In the genomic region with DNA sequence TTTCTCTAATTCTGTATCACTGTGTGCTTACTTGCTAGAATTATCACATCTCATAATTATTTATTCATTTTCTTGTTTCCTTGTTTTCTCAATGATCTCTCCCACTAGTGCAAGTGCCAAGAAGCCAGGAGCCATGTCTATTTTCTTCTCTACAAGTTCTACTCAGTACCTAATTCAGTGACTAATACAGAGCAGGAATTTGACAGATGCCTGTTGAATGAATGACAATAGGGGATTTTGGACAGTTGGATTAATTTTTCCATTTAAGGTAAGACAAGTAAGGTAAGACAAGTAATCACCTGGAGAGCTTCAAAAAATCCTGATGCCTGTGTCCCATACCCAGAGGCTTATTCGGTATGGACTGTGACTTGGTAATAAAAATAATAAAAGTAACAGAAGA, we compare ENCODE assay signal across 20 cellular contexts.
A peak's percentile ranks its signal among the peaks of the same experiment; 100 is the strongest.
DNase-seq lines count a peak whose midpoint lies in the region; ATAC-seq, FAIRE-seq and TF ChIP-seq lines count a peak whose summit lies in the region.
"Had no signal": no experiment of that assay in that cellular context is flagged by ENCODE, and none has a peak within 500 bp of the region (broad histone marks: within the 10 kb centered on the region; RNA-seq: fewer than 3 reads in every experiment).

No MANE protein-coding gene starts in this region.

- peaks cover 36% of the 10 kb centered on the region for H3K4me1 Mint-ChIP-seq in Calu3 (ENCODE audit: low read depth, unreplicated experiment)
- H3K4me1 Mint-ChIP-seq: activated CD4-positive, alpha-beta memory T cell treated with anti-CD3 and anti-CD28 coated beads, Interleukin-2, amount 10 ng/mL, durations not matched to agents 7 days and 5 days had no signal

- H3K4me2 ChIP-seq in mammary epithelial cell (ENCODE audit: insufficient read depth, low read depth, low read length) (no peak overlapping the region), HepG2 (ENCODE audit: low read depth, low read length) (peak overlapping the region; percentile 42; the same call in 1 of the 2 replicates)

- ATAC-seq in HG02759 (IDR thresholded peaks at IDR 0.05; ENCODE audit: unreplicated experiment): peak; percentile 15
- peak; percentile 33; the same call in 2 of the 3 replicates for ATAC-seq in HepG2
- no peak for ATAC-seq in heart left ventricle

- in situ Hi-C loops in mammary epithelial cell (cut with MboI; ENCODE audit: low sequenced_read_pairs in 2 of 2): no loop called here
- in situ Hi-C loops in HepG2 (cut with HindIII; ENCODE audit: extremely low pct_ligation_motif_present, low pct_unique_long_range_greater_than_20kb): no loop called here

- whole genome bisulfite sequencing in mammary epithelial cell (ENCODE audit: low coverage, missing lambda C conversion rate): 94% methylated on average over 1 of the region's 1 CpG
- 93% methylated on average over 1 of the region's 1 CpG for WGBS in HepG2 (ENCODE audit: low lambda C conversion rate)
- 97 to 100% (median 99%) methylated on average over 1 of the region's 1 CpG for WGBS in heart left ventricle, 4 donors

- no peak overlapping the region for H3K4me3 Mint-ChIP-seq in Calu3 (ENCODE audit: low read depth, unreplicated experiment)
- H3K4me3 Mint-ChIP-seq: activated CD4-positive, alpha-beta memory T cell treated with anti-CD3 and anti-CD28 coated beads, Interleukin-2, amount 10 ng/mL, durations not matched to agents 7 days and 5 days; nephron progenitor cell had no signal

- H3K36me3 ChIP-seq in mammary epithelial cell (ENCODE audit: insufficient read depth, low read length): no peaks in the 10 kb centered on the region
- no peaks in the 10 kb centered on the region for H3K36me3 ChIP-seq in HepG2 (replicated peaks in 1 of 2; ENCODE audit: control insufficient read depth in 1 of 2, insufficient read depth in 2 of 2, low read length in 2 of 2)
- H3K36me3 ChIP-seq in heart left ventricle: no peaks in the 10 kb centered on the region
- H3K36me3 ChIP-seq: brain microvascular endothelial cell, uterus had no signal

- TF ChIP-seq RAD21 in HepG2 (CRISPR knock-in tag; IDR thresholded peaks at IDR 0.05): no peak

- no peaks in the 10 kb centered on the region for H4K20me1 ChIP-seq in mammary epithelial cell (ENCODE audit: insufficient read depth, low read length)
- H4K20me1 ChIP-seq in HepG2 (ENCODE audit: insufficient read depth, low read length): no peaks in the 10 kb centered on the region

- no peak overlapping the region for H3K4me3 ChIP-seq in mammary epithelial cell (replicated peaks in 1 of 3; ENCODE audit: insufficient read depth in 1 of 3, low read depth in 2 of 3, low read length in 3 of 3)
- H3K4me3 ChIP-seq in HepG2 (replicated peaks in 1 of 3; ENCODE audit: insufficient read depth in 1 of 3, low read depth in 2 of 3, low read length in 3 of 3): no peak overlapping the region
- H3K4me3 ChIP-seq in heart left ventricle: no peak overlapping the region
- H3K4me3 ChIP-seq: coronary artery, uterus had no signal

- dilution Hi-C loops in mammary epithelial cell (cut with HindIII; ENCODE audit: low sequenced_read_pairs): no loop called here

- H3K9me3 ChIP-seq in mammary epithelial cell (replicated peaks; ENCODE audit: insufficient read depth, low read length) (no peaks in the 10 kb centered on the region), HepG2 (ENCODE audit: low read length) (no peaks in the 10 kb centered on the region), heart left ventricle (no peaks in the 10 kb centered on the region)
- H3K9me3 ChIP-seq: uterus had no signal

- H3K27me3 ChIP-seq in mammary epithelial cell (ENCODE audit: insufficient read depth, low read length): no peaks in the 10 kb centered on the region
- no peaks in the 10 kb centered on the region for H3K27me3 ChIP-seq in HepG2 (ENCODE audit: control insufficient read depth in 1 of 2, insufficient read depth in 2 of 2, low read length in 2 of 2)
- H3K27me3 ChIP-seq in heart left ventricle: no peaks in the 10 kb centered on the region
- H3K27me3 ChIP-seq: brain microvascular endothelial cell, uterus had no signal

- no peak for TF ChIP-seq CTCF in Calu3 (IDR thresholded peaks at IDR 0.05; ENCODE audit: unreplicated experiment)
- TF ChIP-seq CTCF in mammary epithelial cell (conservative IDR thresholded peaks at IDR 0.05 in 1 of 2, IDR thresholded peaks at IDR 0.05 in 1 of 2; ENCODE audit: extremely low read depth in 1 of 2, insufficient read depth in 1 of 2, low read depth in 1 of 2, low read length in 2 of 2): no peak
- TF ChIP-seq CTCF in HepG2 (CRISPR knock-in tag; IDR thresholded peaks at IDR 0.05): no peak
- no peak for TF ChIP-seq CTCF in heart left ventricle (IDR thresholded peaks at IDR 0.05)

- H3K36me3 Mint-ChIP-seq in Calu3 (ENCODE audit: insufficient read depth, unreplicated experiment): no peaks in the 10 kb centered on the region

- no peak for FAIRE-seq in HepG2 (lab: Jason Lieb, UNC)
- FAIRE-seq: D721Med had no signal

- H3K79me2 ChIP-seq in mammary epithelial cell (ENCODE audit: insufficient read depth, low read length) (no peaks in the 10 kb centered on the region), HepG2 (ENCODE audit: insufficient read depth, low read length) (no peaks in the 10 kb centered on the region)

- no TSS peak for BruUV-seq in Calu3 (replicated peaks; lab: Mats Ljungman, UMichigan)
- no TSS peak for BruUV-seq in mammary epithelial cell (replicated peaks; lab: Mats Ljungman, UMichigan)
- no TSS peak for BruUV-seq in HepG2 (replicated peaks; lab: Mats Ljungman, UMichigan)

- peaks cover 15% of the 10 kb centered on the region for H3K9me3 Mint-ChIP-seq in Calu3 (ENCODE audit: low read depth, unreplicated experiment)
- H3K9me3 Mint-ChIP-seq: activated CD4-positive, alpha-beta memory T cell treated with anti-CD3 and anti-CD28 coated beads, Interleukin-2, amount 10 ng/mL, durations not matched to agents 7 days and 5 days; nephron progenitor cell had no signal

- POLR2A ChIA-PET in HepG2 (lab: Yijun Ruan, JAX): interaction anchor here (1.0 to 1.7 kb wide), 3 partner anchors 23 to 82 kb away, joined by 3 to 6 read pairs (median 4); no protein-coding TSS in a partner anchor

- H3K27ac Mint-ChIP-seq in Calu3 (ENCODE audit: unreplicated experiment): peak overlapping the region; percentile 53
- H3K27ac Mint-ChIP-seq: activated CD4-positive, alpha-beta memory T cell treated with anti-CD3 and anti-CD28 coated beads, Interleukin-2, amount 10 ng/mL, durations not matched to agents 7 days and 5 days; nephron progenitor cell had no signal

- TF ChIP-seq EP300 in HepG2 (IDR thresholded peaks at IDR 0.05; ENCODE audit: low read depth in 2 of 2, low read length in 2 of 2) (no peak), HepG2 (CRISPR knock-in tag; IDR thresholded peaks at IDR 0.05; ENCODE audit: borderline replicate concordance) (no peak)

- no peak overlapping the region for H3K9ac ChIP-seq in mammary epithelial cell (ENCODE audit: insufficient read depth, low read length)
- no peak overlapping the region for H3K9ac ChIP-seq in HepG2 (ENCODE audit: insufficient read depth, low read depth, low read length)

- H3K27ac ChIP-seq in mammary epithelial cell (ENCODE audit: insufficient read depth, low read depth, low read length) (no peak overlapping the region), HepG2 (ENCODE audit: extremely low read length, insufficient read depth, low read length) (no peak overlapping the region), heart left ventricle (no peak overlapping the region)
- H3K27ac ChIP-seq: brain microvascular endothelial cell, C4-2B, uterus had no signal

- H3K4me1 ChIP-seq in mammary epithelial cell (ENCODE audit: insufficient read depth, low read length) (peaks cover 12% of the 10 kb centered on the region), HepG2 (ENCODE audit: insufficient read depth, low read length) (peaks cover 34% of the 10 kb centered on the region), heart left ventricle (peaks cover 0 to 12% (median 0%) of the 10 kb centered on the region in 12 donors)
- H3K4me1 ChIP-seq: uterus had no signal

- intact Hi-C loops in Calu3 (cut with micrococcal nuclease; ENCODE audit: unreplicated experiment) (no loop called here), mammary epithelial cell (cut with micrococcal nuclease) (no loop called here), HepG2 (cut with micrococcal nuclease; ENCODE audit: unreplicated experiment) (loop anchor here (5.0 kb wide), 1 partner anchor 79 kb away; a partner anchor contains a TSS), heart left ventricle (cut with DNase I) (no loop called here)

- no peak overlapping the region for H2AFZ ChIP-seq in mammary epithelial cell (ENCODE audit: low read depth, low read length)
- no peak overlapping the region for H2AFZ ChIP-seq in HepG2 (ENCODE audit: low read length)

- no peak for TF ChIP-seq POLR2A in HepG2 (IDR thresholded peaks at IDR 0.05; ENCODE audit: insufficient read depth in 1 of 2, low read depth in 2 of 2, low read length in 2 of 2)
- no peak for TF ChIP-seq POLR2A in heart left ventricle (IDR thresholded peaks at IDR 0.05)

- no peaks in the 10 kb centered on the region for H3K27me3 Mint-ChIP-seq in Calu3 (ENCODE audit: unreplicated experiment)

- CTCF ChIA-PET in Calu3 (lab: Charles Lee) (interaction anchor here (0.5 to 0.6 kb wide), 2 partner anchors 21 to 191 kb away, joined by 3 to 5 read pairs; no protein-coding TSS in a partner anchor), mammary epithelial cell (lab: Charles Lee; ENCODE audit: low non-redundant PET) (no interaction called here), HepG2 (lab: Yijun Ruan, JAX; ENCODE audit: low intra/inter-chr PET ratio, low total read pairs) (no interaction called here)

- DNase-seq in Calu3: no peak
- peak; percentile 40 for DNase-seq in mammary epithelial cell
- no peak for DNase-seq in HepG2 (ENCODE audit: low spot score)
- no peak for DNase-seq in medulla oblongata (ENCODE audit: extremely low spot score)
- no peak for DNase-seq in NCI-H524 treated with DMSO at 0.1 percent for 48 hours (lab: John Stamatoyannopoulos, UW)
- DNase-seq in NCI-H526 treated with DMSO at 0.1 percent for 48 hours (lab: John Stamatoyannopoulos, UW): no peak
- DNase-seq in heart left ventricle: no peak
- DNase-seq: activated CD4-positive, alpha-beta memory T cell treated with anti-CD3 and anti-CD28 coated beads, Interleukin-2, amount 10 ng/mL, durations not matched to agents 7 days and 5 days; activated CD4-positive, CD25-positive, alpha-beta regulatory T cell; brain microvascular endothelial cell; NCI-H1417 treated with DMSO at 0.1 percent for 48 hours; NCI-H524; nephron progenitor cell; Right ventricle myocardium superior; T1000; uterus had no signal

TF ChIP-seq in HepG2, 621 proteins besides CTCF, POLR2A, EP300 and RAD21:
- no peak for TF ChIP-seq TRIM24 (CRISPR knock-in tag; IDR thresholded peaks at IDR 0.05)
- no peak for TF ChIP-seq BCL6 (CRISPR knock-in tag; IDR thresholded peaks at IDR 0.05)

Comparison
In these comparisons a context has a peak if more than half of its experiments do, and no peak if none do; other contexts are left out.
1. ATAC-seq: peak in HG02759 (single experiment) and HepG2 (single experiment); none in heart left ventricle (0 of 4).